ENCODE assay signal across 8 cellular contexts in genomic region chr4:1351854-1352633, GRCh38. TPM values are rescaled to one million over a fixed set of nuclear protein-coding genes. Genes with fewer than 3 reads are reported as not detected.
DNase-seq lines count a peak whose midpoint lies in the region; ATAC-seq and TF ChIP-seq lines count a peak whose summit lies in the region.

No MANE protein-coding gene starts in this region.

- H3F3A ChIP-seq in DOHH2 (ENCODE audit: control insufficient read depth, insufficient read depth): no peaks in the 10 kb centered on the region

- no peak overlapping the region for H3K4me3 ChIP-seq in DOHH2 (ENCODE audit: low read length)
- H3K4me3 ChIP-seq in SJSA1: no peak overlapping the region
- no peak overlapping the region for H3K4me3 ChIP-seq in thoracic aorta

- no peak overlapping the region for H3K4me3 Mint-ChIP-seq in osteocyte (ENCODE audit: unreplicated experiment)

- peaks cover 26% of the 10 kb centered on the region for H3K36me3 ChIP-seq in DOHH2 (ENCODE audit: control insufficient read depth, low read length)
- H3K36me3 ChIP-seq in SJSA1: peaks cover 4% of the 10 kb centered on the region
- peaks cover 19% of the 10 kb centered on the region for H3K36me3 ChIP-seq in thoracic aorta

- H3K9me3 ChIP-seq in DOHH2 (ENCODE audit: control insufficient read depth, insufficient read depth, low read length): no peaks in the 10 kb centered on the region
- no peaks in the 10 kb centered on the region for H3K9me3 ChIP-seq in SJSA1 (replicated peaks)
- H3K9me3 ChIP-seq in thoracic aorta: no peaks in the 10 kb centered on the region

- in situ Hi-C loops in KBM-7 (cut with MboI; ENCODE audit: low pct_unique_long_range_greater_than_20kb, low sequenced_read_pairs): no loop called here

- no peaks in the 10 kb centered on the region for H4K20me1 ChIP-seq in DOHH2 (ENCODE audit: control insufficient read depth, insufficient read depth, low read depth, low read length)

- peaks cover 19% of the 10 kb centered on the region for H3K79me2 ChIP-seq in DOHH2 (ENCODE audit: control insufficient read depth, low read length)

- H3K4me2 ChIP-seq in DOHH2 (ENCODE audit: low read length): peak overlapping the region; percentile 36

- ATAC-seq in thoracic aorta (ENCODE audit: insufficient number of reproducible peaks, low FRiP score, low read depth): no peak
- ATAC-seq in GM18511 (IDR thresholded peaks at IDR 0.05; ENCODE audit: unreplicated experiment): no peak

- H3K4me1 ChIP-seq in DOHH2 (ENCODE audit: control insufficient read depth, low read length) (peaks cover 20% of the 10 kb centered on the region), SJSA1 (replicated peaks) (peaks cover 8% of the 10 kb centered on the region; the same call in 1 of the 2 replicates), thoracic aorta (ENCODE audit: control insufficient read depth in 1 of 2, low read depth in 2 of 2) (peaks cover 4 to 17% of the 10 kb centered on the region in 2 donors)

- H3K27me3 Mint-ChIP-seq in osteocyte (ENCODE audit: unreplicated experiment): no peaks in the 10 kb centered on the region

- TF ChIP-seq CTCF in DOHH2 (IDR thresholded peaks at IDR 0.05; ENCODE audit: low read depth, low read length, poor library complexity, severe bottlenecking) (peak; percentile 96), osteocyte (IDR thresholded peaks at IDR 0.05) (peak; percentile 97), thoracic aorta (IDR thresholded peaks at IDR 0.05) (peak; percentile 94)

- H3K36me3 Mint-ChIP-seq in osteocyte (ENCODE audit: unreplicated experiment): peaks cover 3% of the 10 kb centered on the region

- H3K9me3 Mint-ChIP-seq in osteocyte (ENCODE audit: unreplicated experiment): no peaks in the 10 kb centered on the region

- DNase-seq in KBM-7 (peak; percentile 74), SJSA1 (ENCODE audit: low read depth in 1 of 2, low spot score in 2 of 2) (peak; percentile 45 to 70), foreskin melanocyte (peak; percentile 45), osteocyte (ENCODE audit: extremely low spot score, unreplicated experiment) (peak; percentile 95), thoracic aorta (ENCODE audit: low spot score) (peak; percentile 55)
- DNase-seq in activated effector memory CD4-positive, alpha-beta T cell treated with anti-CD3 and anti-CD28 coated beads, Interleukin-2, amount 50 U/mL, for 16 hours: peak; percentile 96

- H3K27me3 ChIP-seq in DOHH2 (ENCODE audit: control insufficient read depth, low read length) (no peaks in the 10 kb centered on the region), SJSA1 (replicated peaks) (no peaks in the 10 kb centered on the region), thoracic aorta (replicated peaks; ENCODE audit: insufficient read depth) (no peaks in the 10 kb centered on the region)

- H3K9me2 ChIP-seq in DOHH2 (replicated peaks; ENCODE audit: control insufficient read depth, low read length): no peaks in the 10 kb centered on the region

- H3K27ac ChIP-seq in DOHH2 (ENCODE audit: low read depth, low read length): no peak overlapping the region
- no peak overlapping the region for H3K27ac ChIP-seq in SJSA1
- no peak overlapping the region for H3K27ac ChIP-seq in thoracic aorta

- H3K4me1 Mint-ChIP-seq in osteocyte (ENCODE audit: unreplicated experiment): peaks cover 25% of the 10 kb centered on the region

- peak overlapping the region; percentile 60 for H3K27ac Mint-ChIP-seq in osteocyte (ENCODE audit: unreplicated experiment)

RNA-seq across cellular contexts. Expression of gene UVSSA, which starts 5.0 kb away (rescaled TPM):
- 2.5 and 4.0 TPM in 2 replicates for total RNA-seq in SJSA1 (2014; rRNA removed; shearing (Covaris generic))
- total RNA-seq in osteocyte: 25.3 and 26.7 TPM in 2 replicates
- 10 to 100 TPM; 23.3 to 29.0 TPM for total RNA-seq in thoracic aorta

RNA-seq across cellular contexts. Expression of gene NKX1-1, which starts 54.2 kb away (rescaled TPM):
- total RNA-seq in SJSA1 (2014; rRNA removed; shearing (Covaris generic)): not detected in 2 replicates
- total RNA-seq in osteocyte: not detected in 2 replicates
- not detected for total RNA-seq in thoracic aorta

Comparison
In these comparisons a context has a peak if more than half of its experiments do, and no peak if none do; other contexts are left out.
1. DNase-seq: peak in every context shown above with its lines; median percentile 96 in activated effector memory CD4-positive, alpha-beta T cell treated with anti-CD3 and anti-CD28 coated beads, Interleukin-2, amount 50 U/mL, for 16 hours; 95 in osteocyte; 74 in KBM-7; 58 in SJSA1; 55 in thoracic aorta; 45 in foreskin melanocyte.